1 cellular context compared by ENCODE assay signal in the genomic region with DNA sequence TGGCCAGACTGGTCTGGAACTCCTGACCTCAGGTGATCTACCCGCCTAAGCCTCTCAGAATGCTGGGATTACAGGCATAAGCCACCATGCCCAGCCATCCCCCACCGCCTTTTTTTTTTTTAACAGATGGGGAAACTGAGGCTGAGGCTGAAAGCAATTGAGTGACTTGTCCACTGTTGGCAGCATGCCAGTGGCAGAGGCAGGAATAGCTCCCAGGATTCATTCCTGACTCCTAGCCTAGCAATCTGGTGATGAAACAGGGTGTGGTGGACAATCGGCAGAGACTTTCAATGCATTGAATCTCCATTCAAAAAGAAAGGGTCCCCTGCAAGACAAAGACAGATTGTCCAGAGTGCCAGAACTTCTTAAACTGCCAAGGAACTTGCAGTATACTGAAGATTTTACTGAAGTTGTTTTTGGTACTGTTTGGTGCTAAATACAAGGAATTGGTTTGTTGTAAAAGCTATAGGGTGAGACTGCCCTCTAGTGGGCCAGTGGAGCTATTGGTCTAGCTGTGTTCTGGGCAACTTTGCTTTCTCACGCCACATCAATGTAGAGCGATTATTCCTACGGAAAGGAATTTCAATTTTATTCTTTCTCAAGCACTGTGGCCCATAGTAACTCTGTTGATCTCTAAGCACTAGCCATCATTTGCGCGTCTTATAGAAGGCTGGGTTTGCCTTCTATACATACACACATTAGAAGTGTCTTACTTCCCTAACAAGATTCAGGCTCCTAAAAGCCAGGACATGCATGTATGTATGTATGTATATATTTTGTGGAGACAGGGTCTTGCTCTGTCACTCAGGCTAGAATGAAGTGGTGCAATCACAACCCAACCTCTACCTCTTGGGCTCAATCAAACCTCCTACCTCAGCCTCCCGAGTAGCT.
TF ChIP-seq lines count a peak whose summit lies in the region.

No MANE protein-coding gene starts in this region.

TF ChIP-seq in SK-N-SH, 30 proteins besides CTCF, POLR2A, EP300 and RAD21 (continued from another document):
- TF ChIP-seq, protein P1, sequence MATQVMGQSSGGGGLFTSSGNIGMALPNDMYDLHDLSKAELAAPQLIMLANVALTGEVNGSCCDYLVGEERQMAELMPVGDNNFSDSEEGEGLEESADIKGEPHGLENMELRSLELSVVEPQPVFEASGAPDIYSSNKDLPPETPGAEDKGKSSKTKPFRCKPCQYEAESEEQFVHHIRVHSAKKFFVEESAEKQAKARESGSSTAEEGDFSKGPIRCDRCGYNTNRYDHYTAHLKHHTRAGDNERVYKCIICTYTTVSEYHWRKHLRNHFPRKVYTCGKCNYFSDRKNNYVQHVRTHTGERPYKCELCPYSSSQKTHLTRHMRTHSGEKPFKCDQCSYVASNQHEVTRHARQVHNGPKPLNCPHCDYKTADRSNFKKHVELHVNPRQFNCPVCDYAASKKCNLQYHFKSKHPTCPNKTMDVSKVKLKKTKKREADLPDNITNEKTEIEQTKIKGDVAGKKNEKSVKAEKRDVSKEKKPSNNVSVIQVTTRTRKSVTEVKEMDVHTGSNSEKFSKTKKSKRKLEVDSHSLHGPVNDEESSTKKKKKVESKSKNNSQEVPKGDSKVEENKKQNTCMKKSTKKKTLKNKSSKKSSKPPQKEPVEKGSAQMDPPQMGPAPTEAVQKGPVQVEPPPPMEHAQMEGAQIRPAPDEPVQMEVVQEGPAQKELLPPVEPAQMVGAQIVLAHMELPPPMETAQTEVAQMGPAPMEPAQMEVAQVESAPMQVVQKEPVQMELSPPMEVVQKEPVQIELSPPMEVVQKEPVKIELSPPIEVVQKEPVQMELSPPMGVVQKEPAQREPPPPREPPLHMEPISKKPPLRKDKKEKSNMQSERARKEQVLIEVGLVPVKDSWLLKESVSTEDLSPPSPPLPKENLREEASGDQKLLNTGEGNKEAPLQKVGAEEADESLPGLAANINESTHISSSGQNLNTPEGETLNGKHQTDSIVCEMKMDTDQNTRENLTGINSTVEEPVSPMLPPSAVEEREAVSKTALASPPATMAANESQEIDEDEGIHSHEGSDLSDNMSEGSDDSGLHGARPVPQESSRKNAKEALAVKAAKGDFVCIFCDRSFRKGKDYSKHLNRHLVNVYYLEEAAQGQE (IDR thresholded peaks at IDR 0.05; ENCODE audit: low read depth, low read length), result no peak
- TF ChIP-seq EZH2phosphoT487 (IDR thresholded peaks at IDR 0.05; ENCODE audit: borderline replicate concordance, low read depth) (no peak), JUND (IDR thresholded peaks at IDR 0.05) (no peak), MXI1 (IDR thresholded peaks at IDR 0.05; ENCODE audit: low read depth, low read length) (no peak), NFIC (IDR thresholded peaks at IDR 0.05; ENCODE audit: borderline replicate concordance) (peak; percentile 75), YY1 (IDR thresholded peaks at IDR 0.05; ENCODE audit: low read depth) (no peak), ELF1 (IDR thresholded peaks at IDR 0.05) (no peak), TCF12 (IDR thresholded peaks at IDR 0.05) (no peak), SMC3 (IDR thresholded peaks at IDR 0.05; ENCODE audit: low read depth, low read length) (peak; percentile 90), RCOR1 (IDR thresholded peaks at IDR 0.05; ENCODE audit: low read length) (no peak), RXRA (IDR thresholded peaks at IDR 0.05; ENCODE audit: borderline replicate concordance, low read depth) (no peak), FOXM1 (IDR thresholded peaks at IDR 0.05; ENCODE audit: low read depth) (no peak), MEF2A (IDR thresholded peaks at IDR 0.05; ENCODE audit: borderline replicate concordance, low read depth) (no peak), GATA2 (CRISPR knock-in tag; IDR thresholded peaks at IDR 0.05) (no peak), RFX5 (IDR thresholded peaks at IDR 0.05; ENCODE audit: low read length) (0 out of 2 replicates have a peak, but pooled peaks have one; percentile 29), TAF1 (IDR thresholded peaks at IDR 0.05; ENCODE audit: borderline replicate concordance, low read depth, low read length) (no peak), CHD2 (IDR thresholded peaks at IDR 0.05; ENCODE audit: low read length, partially characterized antibody) (peak; percentile 14), TEAD4 (IDR thresholded peaks at IDR 0.05; ENCODE audit: borderline replicate concordance, insufficient read depth) (no peak), SIN3A (IDR thresholded peaks at IDR 0.05; ENCODE audit: borderline replicate concordance, low read depth, low read length) (no peak), FOXJ3 (CRISPR knock-in tag; IDR thresholded peaks at IDR 0.05) (no peak), NRF1 (IDR thresholded peaks at IDR 0.05; ENCODE audit: low read depth, low read length) (peak; percentile 31; the same call in 1 of the 2 replicates), GABPA (IDR thresholded peaks at IDR 0.05; ENCODE audit: low read depth) (no peak)
- TF ChIP-seq, protein P2, sequence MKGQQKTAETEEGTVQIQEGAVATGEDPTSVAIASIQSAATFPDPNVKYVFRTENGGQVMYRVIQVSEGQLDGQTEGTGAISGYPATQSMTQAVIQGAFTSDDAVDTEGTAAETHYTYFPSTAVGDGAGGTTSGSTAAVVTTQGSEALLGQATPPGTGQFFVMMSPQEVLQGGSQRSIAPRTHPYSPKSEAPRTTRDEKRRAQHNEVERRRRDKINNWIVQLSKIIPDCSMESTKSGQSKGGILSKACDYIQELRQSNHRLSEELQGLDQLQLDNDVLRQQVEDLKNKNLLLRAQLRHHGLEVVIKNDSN (IDR thresholded peaks at IDR 0.05; ENCODE audit: borderline replicate concordance, low read depth), result no peak
- TF ChIP-seq, protein P3, sequence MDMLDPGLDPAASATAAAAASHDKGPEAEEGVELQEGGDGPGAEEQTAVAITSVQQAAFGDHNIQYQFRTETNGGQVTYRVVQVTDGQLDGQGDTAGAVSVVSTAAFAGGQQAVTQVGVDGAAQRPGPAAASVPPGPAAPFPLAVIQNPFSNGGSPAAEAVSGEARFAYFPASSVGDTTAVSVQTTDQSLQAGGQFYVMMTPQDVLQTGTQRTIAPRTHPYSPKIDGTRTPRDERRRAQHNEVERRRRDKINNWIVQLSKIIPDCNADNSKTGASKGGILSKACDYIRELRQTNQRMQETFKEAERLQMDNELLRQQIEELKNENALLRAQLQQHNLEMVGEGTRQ (IDR thresholded peaks at IDR 0.05; ENCODE audit: borderline replicate concordance, low read depth, low read length), result no peak
- TF ChIP-seq, protein P4, sequence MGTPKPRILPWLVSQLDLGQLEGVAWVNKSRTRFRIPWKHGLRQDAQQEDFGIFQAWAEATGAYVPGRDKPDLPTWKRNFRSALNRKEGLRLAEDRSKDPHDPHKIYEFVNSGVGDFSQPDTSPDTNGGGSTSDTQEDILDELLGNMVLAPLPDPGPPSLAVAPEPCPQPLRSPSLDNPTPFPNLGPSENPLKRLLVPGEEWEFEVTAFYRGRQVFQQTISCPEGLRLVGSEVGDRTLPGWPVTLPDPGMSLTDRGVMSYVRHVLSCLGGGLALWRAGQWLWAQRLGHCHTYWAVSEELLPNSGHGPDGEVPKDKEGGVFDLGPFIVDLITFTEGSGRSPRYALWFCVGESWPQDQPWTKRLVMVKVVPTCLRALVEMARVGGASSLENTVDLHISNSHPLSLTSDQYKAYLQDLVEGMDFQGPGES (IDR thresholded peaks at IDR 0.05; ENCODE audit: low read depth, low read length), result no peak
- TF ChIP-seq, protein P5, sequence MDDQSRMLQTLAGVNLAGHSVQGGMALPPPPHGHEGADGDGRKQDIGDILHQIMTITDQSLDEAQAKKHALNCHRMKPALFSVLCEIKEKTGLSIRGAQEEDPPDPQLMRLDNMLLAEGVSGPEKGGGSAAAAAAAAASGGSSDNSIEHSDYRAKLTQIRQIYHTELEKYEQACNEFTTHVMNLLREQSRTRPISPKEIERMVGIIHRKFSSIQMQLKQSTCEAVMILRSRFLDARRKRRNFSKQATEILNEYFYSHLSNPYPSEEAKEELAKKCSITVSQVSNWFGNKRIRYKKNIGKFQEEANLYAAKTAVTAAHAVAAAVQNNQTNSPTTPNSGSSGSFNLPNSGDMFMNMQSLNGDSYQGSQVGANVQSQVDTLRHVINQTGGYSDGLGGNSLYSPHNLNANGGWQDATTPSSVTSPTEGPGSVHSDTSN (IDR thresholded peaks at IDR 0.05), result no peak; the same call in 1 of the 2 replicates
- TF ChIP-seq, protein P6, sequence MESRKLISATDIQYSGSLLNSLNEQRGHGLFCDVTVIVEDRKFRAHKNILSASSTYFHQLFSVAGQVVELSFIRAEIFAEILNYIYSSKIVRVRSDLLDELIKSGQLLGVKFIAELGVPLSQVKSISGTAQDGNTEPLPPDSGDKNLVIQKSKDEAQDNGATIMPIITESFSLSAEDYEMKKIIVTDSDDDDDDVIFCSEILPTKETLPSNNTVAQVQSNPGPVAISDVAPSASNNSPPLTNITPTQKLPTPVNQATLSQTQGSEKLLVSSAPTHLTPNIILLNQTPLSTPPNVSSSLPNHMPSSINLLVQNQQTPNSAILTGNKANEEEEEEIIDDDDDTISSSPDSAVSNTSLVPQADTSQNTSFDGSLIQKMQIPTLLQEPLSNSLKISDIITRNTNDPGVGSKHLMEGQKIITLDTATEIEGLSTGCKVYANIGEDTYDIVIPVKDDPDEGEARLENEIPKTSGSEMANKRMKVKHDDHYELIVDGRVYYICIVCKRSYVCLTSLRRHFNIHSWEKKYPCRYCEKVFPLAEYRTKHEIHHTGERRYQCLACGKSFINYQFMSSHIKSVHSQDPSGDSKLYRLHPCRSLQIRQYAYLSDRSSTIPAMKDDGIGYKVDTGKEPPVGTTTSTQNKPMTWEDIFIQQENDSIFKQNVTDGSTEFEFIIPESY (IDR thresholded peaks at IDR 0.05; ENCODE audit: borderline replicate concordance, low read depth), result no peak
- TF ChIP-seq, protein P7, sequence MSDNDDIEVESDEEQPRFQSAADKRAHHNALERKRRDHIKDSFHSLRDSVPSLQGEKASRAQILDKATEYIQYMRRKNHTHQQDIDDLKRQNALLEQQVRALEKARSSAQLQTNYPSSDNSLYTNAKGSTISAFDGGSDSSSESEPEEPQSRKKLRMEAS (IDR thresholded peaks at IDR 0.05; ENCODE audit: low read depth), result no peak
